ENCODE assay signal across 27 cellular contexts in genomic region chr4:139686988-139687387, GRCh38. TPM values are rescaled to one million over a fixed set of nuclear protein-coding genes. Genes with fewer than 3 reads are reported as not detected.
A peak's percentile ranks its signal among the peaks of the same experiment; 100 is the strongest.
DNase-seq lines count a peak whose midpoint lies in the region; ATAC-seq and TF ChIP-seq lines count a peak whose summit lies in the region.
"Had no signal": no experiment of that assay in that cellular context is flagged by ENCODE, and none has a peak within 500 bp of the region (broad histone marks: within the 10 kb centered on the region; RNA-seq: fewer than 3 reads in every experiment).

No MANE protein-coding gene starts in this region.

- no peak for TF ChIP-seq POLR2A in esophagus muscularis mucosa (IDR thresholded peaks at IDR 0.05; ENCODE audit: low read depth)
- TF ChIP-seq POLR2A in right lobe of liver (IDR thresholded peaks at IDR 0.05), result no peak

- TF ChIP-seq CTCF in cardiac muscle cell (IDR thresholded peaks at IDR 0.05; ENCODE audit: low read depth, low read length), result no peak
- TF ChIP-seq CTCF in esophagus muscularis mucosa (IDR thresholded peaks at IDR 0.05), result no peak
- TF ChIP-seq CTCF in right lobe of liver (IDR thresholded peaks at IDR 0.05), result no peak
- no peak for TF ChIP-seq CTCF in tibial artery (IDR thresholded peaks at IDR 0.05)

- H3K4me3 ChIP-seq in cardiac muscle cell (no peak overlapping the region), right cardiac atrium (ENCODE audit: low read length) (no peak overlapping the region), esophagus muscularis mucosa (no peak overlapping the region), right lobe of liver (no peak overlapping the region), tibial artery (no peak overlapping the region)
- H3K4me3 ChIP-seq: GM23248 had no signal

- WGBS in right cardiac atrium, result 46% methylated on average over 3 of the region's 3 CpGs
- 70% methylated on average over 3 of the region's 3 CpGs for WGBS in esophagus muscularis mucosa
- WGBS in right lobe of liver (ENCODE audit: insufficient coverage, low coverage, low lambda C conversion rate, missing lambda C conversion rate), result 61% methylated on average over 3 of the region's 3 CpGs

- no peak for DNase-seq in cardiac muscle cell (ENCODE audit: low read depth in 1 of 2, low spot score in 1 of 2)
- no peak for DNase-seq in right cardiac atrium
- DNase-seq in esophagus muscularis mucosa (ENCODE audit: extremely low spot score), result no peak
- no peak for DNase-seq in right lobe of liver
- DNase-seq in tibial artery, result no peak
- no peak for DNase-seq in effector CD4-positive, alpha-beta T cell
- no peak for DNase-seq in stimulated activated CD4-positive, alpha-beta T cell treated with anti-CD3 and anti-CD28 coated beads, Interleukin-2, amount 100 ng/mL, for 24 hours
- DNase-seq: 8988T; ACHN; BE2C; Calu3; CD8-positive, alpha-beta memory T cell; DMS153; DND-41; GM23248; H7; Karpas-422; NCI-H1105; NCI-H1436 treated with DMSO at 0.1 percent for 48 hours; NCI-H1930; NCI-H2107; NCI-H524; NCI-H748 treated with DMSO at 0.1 percent for 48 hours; NK-92 treated with Interleukin-12 subunit alpha and Interleukin-12 subunit beta, amount 100 ng/mL, for 24 hours; PC-3; SHP77 had no signal

- H3K4me1 ChIP-seq in cardiac muscle cell (ENCODE audit: low read depth) (peaks cover 42% of the 10 kb centered on the region), right cardiac atrium (ENCODE audit: control insufficient read depth, insufficient read depth, low read length) (peaks cover 10% of the 10 kb centered on the region), esophagus muscularis mucosa (peaks cover 34 to 42% (median 37%) of the 10 kb centered on the region in 4 donors), right lobe of liver (peaks cover 2 to 70% (median 32%) of the 10 kb centered on the region in 4 donors), tibial artery (peaks cover 0 to 39% (median 19%) of the 10 kb centered on the region in 4 donors)

- H3K36me3 ChIP-seq in cardiac muscle cell, result no peaks in the 10 kb centered on the region
- peaks cover 0 to 18% (median 8%) of the 10 kb centered on the region in 4 donors for H3K36me3 ChIP-seq in esophagus muscularis mucosa
- no peaks in the 10 kb centered on the region for H3K36me3 ChIP-seq in right lobe of liver
- H3K36me3 ChIP-seq in tibial artery, result peaks cover 0 to 11% (median 0%) of the 10 kb centered on the region in 3 donors
- H3K36me3 ChIP-seq: BE2C had no signal

- H3K27ac ChIP-seq in cardiac muscle cell (peak overlapping the region; percentile 72), right cardiac atrium (ENCODE audit: low read length) (no peak overlapping the region), esophagus muscularis mucosa (replicated peaks in 1 of 4) (peak overlapping the region in 3 of 4 donors; percentile 17 to 45 (median 19)), right lobe of liver (peak overlapping the region; percentile 21 to 35 (median 24)), tibial artery (peak overlapping the region; percentile 11 to 26)
- H3K27ac ChIP-seq: GM23248 had no signal

- intact Hi-C loops in right cardiac atrium (cut with DNase I), result no loop called here
- intact Hi-C loops in esophagus muscularis mucosa (cut with DNase I), result no loop called here
- intact Hi-C loops in right lobe of liver (cut with DNase I), result no loop called here
- intact Hi-C loops in tibial artery (cut with DNase I; ENCODE audit: low total_unique reads), result loop anchor here (2.0 kb wide), 1 partner anchor 24 kb away; no protein-coding TSS in a partner anchor

- no peak for TF ChIP-seq EP300 in esophagus muscularis mucosa (IDR thresholded peaks at IDR 0.05)

- no peaks in the 10 kb centered on the region for H3K27me3 ChIP-seq in cardiac muscle cell
- H3K27me3 ChIP-seq in right cardiac atrium (ENCODE audit: control insufficient read depth, insufficient read depth), result no peaks in the 10 kb centered on the region
- H3K27me3 ChIP-seq in esophagus muscularis mucosa, result no peaks in the 10 kb centered on the region
- no peaks in the 10 kb centered on the region for H3K27me3 ChIP-seq in right lobe of liver
- H3K27me3 ChIP-seq in tibial artery, result no peaks in the 10 kb centered on the region
- H3K27me3 ChIP-seq: BE2C had no signal

- ATAC-seq in right cardiac atrium (no peak), right lobe of liver (peak; percentile 35 to 60 (median 47)), GM21423 (IDR thresholded peaks at IDR 0.05; ENCODE audit: unreplicated experiment) (no peak)
- ATAC-seq: PC-3 had no signal

- H3K9me3 ChIP-seq in cardiac muscle cell (ENCODE audit: low read depth), result no peaks in the 10 kb centered on the region
- no peaks in the 10 kb centered on the region for H3K9me3 ChIP-seq in right cardiac atrium (ENCODE audit: control insufficient read depth, low read length)
- no peaks in the 10 kb centered on the region for H3K9me3 ChIP-seq in esophagus muscularis mucosa
- no peaks in the 10 kb centered on the region for H3K9me3 ChIP-seq in right lobe of liver
- no peaks in the 10 kb centered on the region for H3K9me3 ChIP-seq in tibial artery
- H3K9me3 ChIP-seq: BE2C had no signal

RNA-seq across cellular contexts. Expression of gene MGST2, which starts 21.4 kb away (rescaled TPM):
- total RNA-seq in cardiac muscle cell, result 36.5 and 57.1 TPM in 2 replicates
- 66.9 and 90.8 TPM in 2 replicates for polyA plus RNA-seq in cardiac muscle cell
- 100 to 1,000 TPM in 3 of 4 donors, 10 to 100 TPM in 1; 98.1 to 125 (median 116) TPM for total RNA-seq in right cardiac atrium
- 173 TPM for polyA plus RNA-seq in right cardiac atrium
- 10 to 100 TPM; 28.7 to 39.7 (median 34.2) TPM for total RNA-seq in esophagus muscularis mucosa
- 100 to 1,000 TPM; 105 to 125 (median 114) TPM for total RNA-seq in right lobe of liver

Comparison
In these comparisons a context has a peak if more than half of its experiments do, and no peak if none do; other contexts are left out.
1. ATAC-seq: peak in right lobe of liver (4 of 4); none in right cardiac atrium (0 of 2) and GM21423 (single experiment).